17 cellular contexts compared by ENCODE assay signal in the genomic region with DNA sequence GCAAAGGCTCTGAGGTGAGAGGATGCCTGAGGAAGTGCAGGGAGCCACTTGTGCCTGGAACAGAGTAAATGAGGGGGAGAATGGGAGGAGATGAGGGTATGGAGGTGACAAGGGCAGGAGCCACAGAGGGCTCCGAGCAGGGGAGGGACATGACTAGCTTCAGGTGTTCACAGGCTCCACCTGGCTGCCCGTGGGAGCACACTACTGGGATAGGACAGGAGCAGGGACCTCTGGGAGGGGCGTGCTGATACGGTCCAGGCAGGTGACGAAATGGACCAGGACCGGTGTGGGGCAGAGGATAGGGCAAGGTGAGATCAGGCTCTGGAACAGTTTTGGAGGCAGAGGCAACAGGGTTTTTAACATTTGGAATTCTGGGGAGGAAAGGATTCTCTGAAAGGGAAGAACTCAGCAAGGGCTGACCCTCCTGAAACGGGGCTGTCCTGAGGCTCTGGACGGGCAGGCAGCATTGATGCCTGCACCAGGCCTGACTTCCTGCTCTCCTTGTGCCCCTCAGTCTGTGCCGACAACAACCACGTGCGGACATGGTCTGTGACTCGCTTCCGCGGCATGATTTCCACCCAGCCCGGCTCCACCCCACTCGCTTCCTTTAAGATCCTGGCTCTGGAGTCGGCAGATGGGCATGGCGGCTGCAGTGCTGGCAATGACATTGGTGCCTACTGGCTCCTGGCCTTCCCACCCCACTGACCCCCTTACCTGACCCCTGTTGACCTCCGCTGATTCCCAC. TPM values are rescaled to one million over a fixed set of nuclear protein-coding genes. Genes with fewer than 3 reads are reported as not detected.
DNase-seq lines count a peak whose midpoint lies in the region; ATAC-seq, FAIRE-seq and TF ChIP-seq lines count a peak whose summit lies in the region.
"Had no signal": no experiment of that assay in that cellular context is flagged by ENCODE, and none has a peak within 500 bp of the region (broad histone marks: within the 10 kb centered on the region; RNA-seq: fewer than 3 reads in every experiment).

No MANE protein-coding gene starts in this region.

- H3K27ac Mint-ChIP-seq in WTC11, result no peak overlapping the region
- H3K27ac Mint-ChIP-seq: activated CD8-positive, alpha-beta T cell treated with anti-CD3 and anti-CD28 coated beads for 36 hours had no signal

- H3K4me2 ChIP-seq in A549, result peak overlapping the region; percentile 20

- peaks cover 40 to 49% of the 10 kb centered on the region in 2 experiments for H3K36me3 ChIP-seq in HEK293 (ENCODE audit: control insufficient read depth in 2 of 2, insufficient read depth in 1 of 2, low read length in 2 of 2)
- H3K36me3 ChIP-seq: ovary had no signal

- H3K27me3 Mint-ChIP-seq in WTC11 (ENCODE audit: low read depth), result peaks cover 5% of the 10 kb centered on the region; the same call in 1 of the 2 replicates
- H3K27me3 Mint-ChIP-seq: activated CD8-positive, alpha-beta T cell treated with anti-CD3 and anti-CD28 coated beads for 36 hours had no signal

- H3K4me1 ChIP-seq in A549 (peaks cover 45% of the 10 kb centered on the region), HEK293 (ENCODE audit: control insufficient read depth, insufficient read depth, low read length) (no peaks in the 10 kb centered on the region; the same call in 1 of the 2 replicates)
- H3K4me1 ChIP-seq: esophagus squamous epithelium, SJCRH30 had no signal

- FAIRE-seq in A549 (lab: Jason Lieb, UNC), result peak; percentile 88

- no peak for TF ChIP-seq CTCF in A549 (IDR thresholded peaks at IDR 0.05)
- 0 out of 2 replicates have a peak, but pooled peaks have one; percentile 23 for TF ChIP-seq CTCF in HEK293 (tag by site-specific recombination; IDR thresholded peaks at IDR 0.05)
- no peak for TF ChIP-seq CTCF in WTC11 (IDR thresholded peaks at IDR 0.05)
- TF ChIP-seq CTCF in GM13976 (IDR thresholded peaks at IDR 0.05; ENCODE audit: borderline replicate concordance, control extremely low read depth, extremely low read depth, insufficient read depth, missing control alignments), result no peak

- H3K9me3 ChIP-seq in A549 (no peaks in the 10 kb centered on the region), HEK293 (ENCODE audit: control insufficient read depth, insufficient read depth, low read depth, low read length) (no peaks in the 10 kb centered on the region)
- H3K9me3 ChIP-seq: esophagus squamous epithelium, ovary, SJCRH30 had no signal

- POLR2A ChIA-PET in A549 (lab: Yijun Ruan, JAX) (no interaction called here), HEK293 (lab: Yijun Ruan, JAX) (interaction anchor here (0.6 to 2.2 kb wide), 2 partner anchors 17 to 290 kb away, joined by 4 to 5 read pairs; no protein-coding TSS in a partner anchor), WTC11 (lab: Charles Lee) (interaction anchor here (0.5 kb wide), 1 partner anchor 161 kb away, joined by 5 read pairs; no protein-coding TSS in a partner anchor)

- no peak for TF ChIP-seq POLR2A in A549 (IDR thresholded peaks at IDR 0.05; ENCODE audit: low read length)

- H3K4me3 ChIP-seq in A549 (no peak overlapping the region), HEK293 (ENCODE audit: low read depth, low read length) (no peak overlapping the region)
- H3K4me3 ChIP-seq: esophagus squamous epithelium, ovary, SJCRH30 had no signal

- peak in 1 of 2 experiments; percentile 85 for DNase-seq in A549 (ENCODE audit: low read depth in 1 of 2, low spot score in 1 of 2)
- DNase-seq in WTC11 (ENCODE audit: low spot score), result no peak
- peak; percentile 61 for DNase-seq in iris pigment epithelial cell (ENCODE audit: low read depth)
- DNase-seq in GM13976 (ENCODE audit: low spot score), result no peak
- DNase-seq: activated CD8-positive, alpha-beta T cell treated with anti-CD3 and anti-CD28 coated beads for 36 hours; anterior cingulate cortex; Calu3; esophagus squamous epithelium; NCI-H146; ovary; SJCRH30; stimulated activated CD4-positive, alpha-beta T cell treated with anti-CD3 and anti-CD28 coated beads, Interleukin-4, amount 100 ng/mL, for 24 hours; trophoblast cell had no signal

- H3K9me3 Mint-ChIP-seq in WTC11, result 0 out of 2 replicates have a peak, but pooled peaks cover 3% of the 10 kb centered on the region
- H3K9me3 Mint-ChIP-seq: activated CD8-positive, alpha-beta T cell treated with anti-CD3 and anti-CD28 coated beads for 36 hours had no signal

- 64% methylated on average over 19 of the region's 19 CpGs for WGBS in A549 (ENCODE audit: missing lambda C conversion rate)

- CTCF ChIA-PET in A549 (lab: Yijun Ruan, JAX) (interaction anchor here (0.6 to 35.2 kb wide), 7 partner anchors 11 to 195 kb away, joined by 3 to 2247 read pairs (median 19); a partner anchor contains a TSS), HEK293 (lab: Yijun Ruan, JAX) (interaction anchor here (0.5 to 3.2 kb wide), 10 partner anchors 10 to 318 kb away, joined by 3 to 12 read pairs (median 4); a partner anchor contains a TSS), WTC11 (lab: Charles Lee) (interaction anchor here (1.0 to 1.7 kb wide), 5 partner anchors 10 to 47 kb away, joined by 3 to 7 read pairs (median 4); no protein-coding TSS in a partner anchor)

- TF ChIP-seq EP300 in A549 (IDR thresholded peaks at IDR 0.05), result peak in 1 of 2 experiments; percentile 31; a peak in 1 of 5 replicates

- no peaks in the 10 kb centered on the region for H3K4me1 Mint-ChIP-seq in WTC11

- in situ Hi-C loops in GM13976 (cut with MboI; ENCODE audit: low sequenced_read_pairs, unreplicated experiment), result no loop called here

- no peak overlapping the region for H3K4me3 Mint-ChIP-seq in WTC11
- H3K4me3 Mint-ChIP-seq: activated CD8-positive, alpha-beta T cell treated with anti-CD3 and anti-CD28 coated beads for 36 hours had no signal

- H3K27ac ChIP-seq in A549 (peak overlapping the region; percentile 44 to 75), HEK293 (ENCODE audit: extremely low read depth, low read depth, low read length) (no peak overlapping the region)
- H3K27ac ChIP-seq: esophagus squamous epithelium, ovary, SJCRH30 had no signal

- peaks cover 33% of the 10 kb centered on the region for H3K36me3 Mint-ChIP-seq in WTC11

- ATAC-seq in A549, result peak; percentile 21 to 45; a peak in 4 of 6 replicates
- ATAC-seq in WTC11, result peak; percentile 41; the same call in 1 of the 2 replicates
- no peak for ATAC-seq in GM21619 (IDR thresholded peaks at IDR 0.05; ENCODE audit: unreplicated experiment)
- ATAC-seq in HG02870 (IDR thresholded peaks at IDR 0.05; ENCODE audit: unreplicated experiment), result no peak
- ATAC-seq in HG03039 (IDR thresholded peaks at IDR 0.05; ENCODE audit: unreplicated experiment), result no peak
- ATAC-seq: activated CD8-positive, alpha-beta T cell treated with anti-CD3 and anti-CD28 coated beads for 36 hours had no signal

- TF ChIP-seq RAD21 in A549 (conservative IDR thresholded peaks at IDR 0.05 in 1 of 2, IDR thresholded peaks at IDR 0.05 in 1 of 2), result no peak

TF ChIP-seq in A549, 52 proteins besides CTCF, POLR2A, EP300 and RAD21 (continues in another document):
- TF ChIP-seq FOSB (CRISPR knock-in tag; IDR thresholded peaks at IDR 0.05) (no peak), HOXA7 (CRISPR knock-in tag; IDR thresholded peaks at IDR 0.05) (no peak), EHF (CRISPR knock-in tag; IDR thresholded peaks at IDR 0.05) (peak; percentile 66; the same call in 1 of the 2 replicates)
- TF ChIP-seq, protein P1, sequence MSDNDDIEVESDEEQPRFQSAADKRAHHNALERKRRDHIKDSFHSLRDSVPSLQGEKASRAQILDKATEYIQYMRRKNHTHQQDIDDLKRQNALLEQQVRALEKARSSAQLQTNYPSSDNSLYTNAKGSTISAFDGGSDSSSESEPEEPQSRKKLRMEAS (IDR thresholded peaks at IDR 0.05), result peak; percentile 95

TF ChIP-seq in HEK293, 187 proteins besides CTCF, POLR2A, EP300 and RAD21 (continues in another document):
- TF ChIP-seq GLIS2 (tag by site-specific recombination; IDR thresholded peaks at IDR 0.05), result no peak

TF ChIP-seq in WTC11, 78 proteins besides CTCF, POLR2A, EP300 and RAD21:
- TF ChIP-seq NFYB (CRISPR knock-in tag; conservative IDR thresholded peaks at IDR 0.05; ENCODE audit: low read depth) (no peak), ZNF423 (CRISPR knock-in tag; IDR thresholded peaks at IDR 0.05) (no peak), EMX1 (CRISPR knock-in tag; IDR thresholded peaks at IDR 0.05) (no peak), ZNF121 (CRISPR knock-in tag; IDR thresholded peaks at IDR 0.05) (no peak)

RNA-seq across cellular contexts. Expression of a gene that starts 11.6 kb away (rescaled TPM):
- 75.2 and 79.7 TPM in 2 replicates for polyA plus RNA-seq in A549 (2011; rRNA removed)
- polyA plus RNA-seq in A549 (2012; cell fraction: cytosol; rRNA removed), result 163 and 237 TPM in 2 replicates
- polyA plus RNA-seq in A549 (2012; cell fraction: nucleus; rRNA removed), result 317 and 432 TPM in 2 replicates
- polyA plus RNA-seq in A549 (2017; fragmentation: RNase III; extraction: RNeasy Plus Mini Kit Qiagen cat#74134 plus additional on column Dnase treatment), result 94.9 to 128 TPM (median 123 TPM) in 3 replicates
- polyA minus RNA-seq in A549 (2011; rRNA and poly(A)+ RNA removed), result 133 and 167 TPM in 2 replicates
- 71.7 to 82.1 TPM (median 76.9 TPM) in 3 replicates for total RNA-seq in WTC11 (2021)

RNA-seq across cellular contexts. Expression of a gene that starts 12.9 kb away (rescaled TPM):
- polyA plus RNA-seq in A549 (2011; rRNA removed) (23.1 and 32.0 TPM in 2 replicates), A549 (2017; fragmentation: RNase III; extraction: RNeasy Plus Mini Kit Qiagen cat#74134 plus additional on column Dnase treatment) (37.7 to 51.1 TPM (median 43.2 TPM) in 3 replicates)
- polyA plus RNA-seq in A549 (2012; cell fraction: cytosol; rRNA removed), result 65.2 and 69.3 TPM in 2 replicates
- polyA plus RNA-seq in A549 (2012; cell fraction: nucleus; rRNA removed), result 475 and 611 TPM in 2 replicates
- 16.3 and 26.9 TPM in 2 replicates for polyA minus RNA-seq in A549 (2011; rRNA and poly(A)+ RNA removed)
- 125 to 168 TPM (median 166 TPM) in 3 replicates for total RNA-seq in WTC11 (2021)

Comparison
In these comparisons a context has a peak if more than half of its experiments do, and no peak if none do; other contexts are left out.
1. ATAC-seq: peak in A549 (2 of 2) and WTC11 (single experiment); none in GM21619 (single experiment), HG02870 (single experiment) and HG03039 (single experiment).